ENCODE assay signal across 12 cellular contexts in the genomic region with DNA sequence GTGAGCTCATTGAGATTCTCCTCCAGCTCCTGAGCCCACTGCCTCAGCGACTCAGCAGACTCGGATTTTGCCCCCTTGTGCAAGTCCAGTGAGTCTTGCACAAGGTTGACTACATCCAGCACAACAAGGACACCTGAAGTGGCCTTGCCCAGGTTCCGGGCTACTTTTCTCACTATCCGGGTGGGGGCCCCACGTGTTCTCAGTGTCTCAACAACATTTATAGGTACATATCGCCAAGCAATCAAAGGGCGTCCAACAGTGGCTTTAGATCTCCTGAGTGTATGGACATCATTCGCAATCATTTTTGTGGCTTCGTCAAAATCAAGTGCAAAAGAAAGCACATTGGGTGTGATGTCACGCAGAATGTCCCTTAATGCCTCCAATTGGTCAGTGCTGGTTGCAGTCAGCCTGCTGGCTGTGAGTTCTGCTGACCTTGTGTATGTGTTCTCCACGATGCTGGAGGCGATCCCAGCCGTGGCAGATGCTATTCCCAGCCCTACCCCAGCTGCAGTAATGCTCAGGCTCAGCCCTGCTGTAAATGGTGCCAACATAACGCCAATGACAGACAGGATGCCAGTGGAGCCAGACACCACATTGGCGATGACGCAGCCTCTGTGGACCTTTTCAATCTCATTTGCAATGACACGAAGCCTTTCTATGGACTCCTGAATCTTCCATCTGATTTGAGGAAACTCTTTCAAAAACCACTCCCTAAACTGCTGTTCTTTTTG. TPM values are rescaled to one million over a fixed set of nuclear protein-coding genes. Genes with fewer than 3 reads are reported as not detected.
A peak's percentile ranks its signal among the peaks of the same experiment; 100 is the strongest.
DNase-seq lines count a peak whose midpoint lies in the region; ATAC-seq and TF ChIP-seq lines count a peak whose summit lies in the region.
"Had no signal": no experiment of that assay in that cellular context is flagged by ENCODE, and none has a peak within 500 bp of the region (broad histone marks: within the 10 kb centered on the region; RNA-seq: fewer than 3 reads in every experiment).

No MANE protein-coding gene starts in this region.

- H3K27ac ChIP-seq in fibroblast of lung (ENCODE audit: insufficient read depth, low read length) (no peak overlapping the region), mesendoderm (ENCODE audit: low read depth, low read length) (no peak overlapping the region), tibial nerve (no peak overlapping the region)

- H3K36me3 ChIP-seq in fibroblast of lung (ENCODE audit: control insufficient read depth, insufficient read depth, low read length) = no peaks in the 10 kb centered on the region
- H3K36me3 ChIP-seq in mesendoderm (ENCODE audit: control insufficient read depth, insufficient read depth, low read length) = no peaks in the 10 kb centered on the region
- H3K36me3 ChIP-seq in tibial nerve = no peaks in the 10 kb centered on the region
- H3K36me3 ChIP-seq in HAP-1 (replicated peaks) = no peaks in the 10 kb centered on the region

- H2BK5ac ChIP-seq in mesendoderm (ENCODE audit: low read length) = peak overlapping the region; percentile 24

- H4K8ac ChIP-seq in mesendoderm (ENCODE audit: low read depth, low read length) = no peak overlapping the region

- H3K9ac ChIP-seq in fibroblast of lung (ENCODE audit: insufficient read depth, low read length) (no peak overlapping the region), mesendoderm (ENCODE audit: low read length) (no peak overlapping the region)

- H3K27me3 Mint-ChIP-seq in activated T-helper 17 cell treated with anti-CD3 and anti-CD28 coated beads, Interleukin-2, amount 50 U/mL, for 72 hours = peaks cover 3% of the 10 kb centered on the region

- H3K4me1 ChIP-seq in fibroblast of lung (ENCODE audit: control insufficient read depth, extremely low read depth, insufficient read depth, low read length) (peaks cover 5% of the 10 kb centered on the region), mesendoderm (ENCODE audit: control insufficient read depth, low read depth, low read length) (peaks cover 6% of the 10 kb centered on the region), tibial nerve (peaks cover 0 to 5% (median 2%) of the 10 kb centered on the region in 4 donors), HAP-1 (no peaks in the 10 kb centered on the region)

- H3K36me3 Mint-ChIP-seq in activated T-helper 17 cell treated with anti-CD3 and anti-CD28 coated beads, Interleukin-2, amount 50 U/mL, for 72 hours (ENCODE audit: low read depth) = no peaks in the 10 kb centered on the region

- no CpG with 5 or more reads among the region's 17 CpGs for WGBS in mesendoderm (ENCODE audit: extremely low coverage, insufficient coverage, low lambda C conversion rate)
- WGBS in tibial nerve, 2 donors = 71 to 82% methylated on average over 17 of the region's 17 CpGs

- H3K23ac ChIP-seq in mesendoderm (ENCODE audit: low read length) = no peak overlapping the region

- H3K9me3 Mint-ChIP-seq in activated T-helper 17 cell treated with anti-CD3 and anti-CD28 coated beads, Interleukin-2, amount 50 U/mL, for 72 hours = no peaks in the 10 kb centered on the region
- H3K9me3 Mint-ChIP-seq: central memory CD8-positive, alpha-beta T cell; neural crest cell had no signal

- DNase-seq in fibroblast of lung (ENCODE audit: low read depth in 2 of 2) (peak; percentile 70 to 87), mesendoderm (no peak), tibial nerve (ENCODE audit: low spot score in 2 of 2) (peak; percentile 41 to 43), HAP-1 (ENCODE audit: low spot score in 2 of 2) (no peak)
- DNase-seq: DND-41, H9 had no signal

- no peaks in the 10 kb centered on the region for H3K4me1 Mint-ChIP-seq in activated T-helper 17 cell treated with anti-CD3 and anti-CD28 coated beads, Interleukin-2, amount 50 U/mL, for 72 hours
- H3K4me1 Mint-ChIP-seq: central memory CD8-positive, alpha-beta T cell had no signal

- no peaks in the 10 kb centered on the region for H3K9me3 ChIP-seq in fibroblast of lung (ENCODE audit: control insufficient read depth, insufficient read depth, low read depth, low read length)
- H3K9me3 ChIP-seq in tibial nerve = no peaks in the 10 kb centered on the region
- H3K9me3 ChIP-seq in HAP-1 = no peaks in the 10 kb centered on the region

- no peak overlapping the region for H2BK120ac ChIP-seq in mesendoderm (ENCODE audit: low read depth, low read length)

- H4K20me1 ChIP-seq in fibroblast of lung (ENCODE audit: control insufficient read depth, extremely low read depth, insufficient read depth, low read length) = no peaks in the 10 kb centered on the region

- H3K79me1 ChIP-seq in mesendoderm (ENCODE audit: low read length) = no peaks in the 10 kb centered on the region

- H3K4me3 ChIP-seq in fibroblast of lung (replicated peaks in 1 of 4; ENCODE audit: control extremely low read depth in 1 of 4, insufficient read depth in 1 of 4, low read depth in 3 of 4, low read length in 4 of 4) (no peak overlapping the region), mesendoderm (ENCODE audit: low read length) (no peak overlapping the region), tibial nerve (no peak overlapping the region), HAP-1 (no peak overlapping the region)

- peak overlapping the region; percentile 30 for H3K27ac Mint-ChIP-seq in activated T-helper 17 cell treated with anti-CD3 and anti-CD28 coated beads, Interleukin-2, amount 50 U/mL, for 72 hours
- H3K27ac Mint-ChIP-seq: H9 had no signal

- no peak overlapping the region for H3K4ac ChIP-seq in mesendoderm (ENCODE audit: low read depth, low read length)

- no peak overlapping the region for H3K4me3 Mint-ChIP-seq in activated T-helper 17 cell treated with anti-CD3 and anti-CD28 coated beads, Interleukin-2, amount 50 U/mL, for 72 hours
- H3K4me3 Mint-ChIP-seq: central memory CD8-positive, alpha-beta T cell; neural crest cell had no signal

- ATAC-seq in activated T-helper 17 cell treated with anti-CD3 and anti-CD28 coated beads, Interleukin-2, amount 50 U/mL, for 72 hours (replicated peaks) = no peak
- no peak for ATAC-seq in GM21576 (IDR thresholded peaks at IDR 0.05; ENCODE audit: unreplicated experiment)
- no peak for ATAC-seq in GM18520 (IDR thresholded peaks at IDR 0.05; ENCODE audit: unreplicated experiment)

- in situ Hi-C loops in HAP-1 (cut with MboI; ENCODE audit: low sequenced_read_pairs) = no loop called here

- H2AFZ ChIP-seq in fibroblast of lung (ENCODE audit: low read length) = no peak overlapping the region

- no peak for TF ChIP-seq EP300 in tibial nerve (IDR thresholded peaks at IDR 0.05)

- peak overlapping the region; percentile 96 for H2AK5ac ChIP-seq in mesendoderm (ENCODE audit: low read length)

- H3K79me2 ChIP-seq in fibroblast of lung (ENCODE audit: control insufficient read depth, insufficient read depth, low read length) (no peaks in the 10 kb centered on the region), mesendoderm (ENCODE audit: control insufficient read depth, insufficient read depth, low read length) (no peaks in the 10 kb centered on the region)

- no peak overlapping the region for H2BK15ac ChIP-seq in mesendoderm (replicated peaks; ENCODE audit: low read depth)

- no peak for TF ChIP-seq CTCF in fibroblast of lung (conservative IDR thresholded peaks at IDR 0.05 in 1 of 2, IDR thresholded peaks at IDR 0.05 in 1 of 2; ENCODE audit: low read depth in 1 of 2, low read length in 2 of 2)
- TF ChIP-seq CTCF in tibial nerve (IDR thresholded peaks at IDR 0.05) = no peak

- peaks cover 12% of the 10 kb centered on the region for H3K27me3 ChIP-seq in fibroblast of lung (ENCODE audit: control insufficient read depth, insufficient read depth, low read length)
- H3K27me3 ChIP-seq in mesendoderm (ENCODE audit: insufficient read depth, low read length, poor library complexity) = no peaks in the 10 kb centered on the region
- H3K27me3 ChIP-seq in tibial nerve = no peaks in the 10 kb centered on the region
- no peaks in the 10 kb centered on the region for H3K27me3 ChIP-seq in HAP-1 (ENCODE audit: low read depth)

- H3K4me2 ChIP-seq in fibroblast of lung (ENCODE audit: extremely low read depth, insufficient read depth, low read length) (no peak overlapping the region), mesendoderm (ENCODE audit: low read length) (no peak overlapping the region)

- H4K5ac ChIP-seq in mesendoderm (ENCODE audit: low read length) = no peak overlapping the region

- no peak overlapping the region for H3K56ac ChIP-seq in mesendoderm (ENCODE audit: low read length)

- H3K18ac ChIP-seq in mesendoderm (ENCODE audit: low read length) = no peak overlapping the region

- no peak for TF ChIP-seq POLR2A in tibial nerve (IDR thresholded peaks at IDR 0.05)

RNA-seq across cellular contexts. Expression of a gene that starts 10.3 kb away (rescaled TPM):
- total RNA-seq in activated T-helper 17 cell treated with anti-CD3 and anti-CD28 coated beads, Interleukin-2, amount 50 U/mL, for 72 hours = 1 to 10 TPM in 1 of 2 donors, under 1 TPM in 1; 0.56 to 1.2 TPM
- 2.0 and 2.1 TPM in 2 replicates for total RNA-seq in fibroblast of lung
- 0.31 and 0.69 TPM in 2 replicates for polyA plus RNA-seq in fibroblast of lung
- 0.49 and 0.75 TPM in 2 replicates for polyA plus RNA-seq in fibroblast of lung (2012)
- 0.19 TPM in 1 of 2 replicates, not detected in the other for polyA minus RNA-seq in fibroblast of lung (ENCODE audit: low replicate concordance)
- polyA plus RNA-seq in mesendoderm (2013, experiment 1 of 2) = 0.01 TPM
- 0.01 TPM for polyA plus RNA-seq in mesendoderm (2013, experiment 2 of 2)
- 10 to 100 TPM in 2 of 4 donors, 1 to 10 TPM in 2; 1.2 to 57.6 (median 11.2) TPM for total RNA-seq in tibial nerve
- total RNA-seq: H9, MCF 10A, neural crest cell had no signal

RNA-seq across cellular contexts. Expression of a gene that starts 30.7 kb away (rescaled TPM):
- total RNA-seq in activated T-helper 17 cell treated with anti-CD3 and anti-CD28 coated beads, Interleukin-2, amount 50 U/mL, for 72 hours = 100 to 1,000 TPM in 1 of 2 donors, 10 to 100 TPM in 1; 99.3 to 118 TPM
- total RNA-seq in fibroblast of lung (32.4 and 42.3 TPM in 2 replicates), tibial nerve (100 to 1,000 TPM in 1 of 4 donors, 10 to 100 TPM in 3; 60.9 to 149 (median 91.1) TPM)
- polyA plus RNA-seq in fibroblast of lung = 15.6 and 22.5 TPM in 2 replicates
- 22.1 and 29.8 TPM in 2 replicates for polyA plus RNA-seq in fibroblast of lung (2012)
- polyA minus RNA-seq in fibroblast of lung (ENCODE audit: low replicate concordance) = 32.4 and 37.5 TPM in 2 replicates
- 0.74 TPM for polyA plus RNA-seq in mesendoderm (2013, experiment 1 of 2)
- 0.66 TPM for polyA plus RNA-seq in mesendoderm (2013, experiment 2 of 2)
- total RNA-seq: H9, neural crest cell had no signal

RNA-seq across cellular contexts. Expression of a gene that starts 48.1 kb away (rescaled TPM):
- total RNA-seq in activated T-helper 17 cell treated with anti-CD3 and anti-CD28 coated beads, Interleukin-2, amount 50 U/mL, for 72 hours = 100 to 1,000 TPM; 105 to 116 TPM
- total RNA-seq in fibroblast of lung = 36.2 and 49.5 TPM in 2 replicates
- polyA plus RNA-seq in fibroblast of lung = 29.2 and 38.0 TPM in 2 replicates
- polyA plus RNA-seq in fibroblast of lung (2012) = 46.6 and 55.0 TPM in 2 replicates
- 79.7 and 104 TPM in 2 replicates for polyA minus RNA-seq in fibroblast of lung (ENCODE audit: low replicate concordance)
- polyA plus RNA-seq in mesendoderm (2013, experiment 1 of 2) = 3.8 TPM
- 4.1 TPM for polyA plus RNA-seq in mesendoderm (2013, experiment 2 of 2)
- 100 to 1,000 TPM in 1 of 4 donors, 10 to 100 TPM in 3; 76.9 to 112 (median 79.4) TPM for total RNA-seq in tibial nerve

Comparison
In these comparisons a context has a peak if more than half of its experiments do, and no peak if none do; other contexts are left out.
1. DNase-seq: peak in fibroblast of lung (2 of 2) and tibial nerve (2 of 2); none in mesendoderm (single experiment) and HAP-1 (0 of 2).